Comparison of ENCODE assay signal across 22 cellular contexts in the genomic region with DNA sequence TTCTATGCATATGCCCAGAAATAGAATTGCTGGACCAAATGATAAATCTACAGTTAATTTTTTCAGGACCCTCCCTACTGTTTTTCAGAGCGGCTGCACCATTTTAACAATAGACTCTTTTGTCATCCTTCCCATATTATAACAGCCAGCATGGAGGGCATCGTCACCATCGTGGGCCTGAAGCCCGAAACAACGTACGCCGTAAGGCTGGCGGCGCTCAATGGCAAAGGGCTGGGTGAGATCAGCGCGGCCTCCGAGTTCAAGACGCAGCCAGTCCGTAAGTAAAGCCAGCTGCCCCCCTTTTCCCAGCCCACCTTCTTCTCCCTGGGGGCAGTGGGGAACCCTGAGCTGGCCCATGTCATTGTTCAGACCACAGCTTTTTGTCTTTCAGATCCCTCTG.
A peak's percentile ranks its signal among the peaks of the same experiment; 100 is the strongest.
DNase-seq lines count a peak whose midpoint lies in the region; FAIRE-seq and TF ChIP-seq lines count a peak whose summit lies in the region.
"Had no signal": no experiment of that assay in that cellular context is flagged by ENCODE, and none has a peak within 500 bp of the region (broad histone marks: within the 10 kb centered on the region; RNA-seq: fewer than 3 reads in every experiment).

No MANE protein-coding gene starts in this region.

- FAIRE-seq in H1 (lab: Jason Lieb, UNC) = no peak
- FAIRE-seq: GM12892, GM19239 had no signal

- no peak overlapping the region for H3K9ac ChIP-seq in H1 (replicated peaks in 1 of 4; ENCODE audit: extremely low read depth in 1 of 4, low read depth in 3 of 4, low read length in 3 of 4)
- H3K9ac ChIP-seq: KMS-11 had no signal

- peak; percentile 74 for DNase-seq in Ammon's horn (ENCODE audit: low spot score)
- DNase-seq in H1 (ENCODE audit: low read depth in 1 of 2, low spot score in 2 of 2) = no peak
- peak; percentile 63 for DNase-seq in medulla oblongata (ENCODE audit: extremely low spot score)
- DNase-seq in putamen (ENCODE audit: low spot score) = peak; percentile 75
- DNase-seq in left ventricle myocardium inferior = no peak
- DNase-seq in activated naive CD4-positive, alpha-beta T cell (lab: John Stamatoyannopoulos, UW) = no peak
- DNase-seq in AG08395 (ENCODE audit: low spot score) = no peak
- DNase-seq in foreskin fibroblast = no peak
- DNase-seq: Calu3, DMS79 treated with DMSO at 0.1 percent for 48 hours, IMR-90, NCI-H1048, NCI-H1417, NCI-H1694, NCI-H2029 treated with DMSO at 0.1 percent for 48 hours, NCI-H446 treated with DMSO at 0.1 percent for 48 hours, NCI-H526, PC-9 had no signal

- TF ChIP-seq EP300 in H1 (IDR thresholded peaks at IDR 0.05; ENCODE audit: borderline replicate concordance in 1 of 2, low read depth in 2 of 2, low read length in 2 of 2) = no peak

- H3K4me3 ChIP-seq in H1 (ENCODE audit: extremely low read depth in 1 of 4, insufficient read depth in 2 of 4, low read depth in 3 of 4, low read length in 4 of 4) (no peak overlapping the region), left ventricle myocardium inferior (no peak overlapping the region), foreskin fibroblast (ENCODE audit: low read depth in 1 of 2, low read length in 2 of 2) (no peak overlapping the region)
- H3K4me3 ChIP-seq: PC-9 had no signal

- intact Hi-C loops in left ventricle myocardium inferior (cut with micrococcal nuclease) = no loop called here

- H3K4me1 ChIP-seq in H1 (replicated peaks in 1 of 4; ENCODE audit: control insufficient read depth in 3 of 4, insufficient read depth in 4 of 4, low read length in 3 of 4) = no peaks in the 10 kb centered on the region
- no peaks in the 10 kb centered on the region for H3K4me1 ChIP-seq in left ventricle myocardium inferior

- H2BK12ac ChIP-seq in H1 (ENCODE audit: low read depth, low read length) = no peak overlapping the region

- no peaks in the 10 kb centered on the region for H4K20me1 ChIP-seq in H1 (replicated peaks in 1 of 2; ENCODE audit: control insufficient read depth in 1 of 2, insufficient read depth in 2 of 2, low read length in 2 of 2)

- no peak overlapping the region for H3K14ac ChIP-seq in H1 (ENCODE audit: insufficient read length)

- no peak overlapping the region for H2BK20ac ChIP-seq in H1 (ENCODE audit: low read length)

- H3K79me1 ChIP-seq in H1 (ENCODE audit: low read depth, low read length) = no peaks in the 10 kb centered on the region

- no peak overlapping the region for H2AFZ ChIP-seq in H1 (ENCODE audit: low read length)
- H2AFZ ChIP-seq: PC-9 had no signal

- H3K27me3 ChIP-seq in H1 (replicated peaks in 1 of 4; ENCODE audit: control insufficient read depth in 3 of 4, extremely low read depth in 1 of 4, insufficient read depth in 3 of 4, low read length in 3 of 4) (no peaks in the 10 kb centered on the region; a peak in 2 of 7 replicates), left ventricle myocardium inferior (ENCODE audit: low read depth) (peaks cover 5% of the 10 kb centered on the region)

- no peak overlapping the region for H3K4me2 ChIP-seq in H1 (ENCODE audit: insufficient read depth in 1 of 2, low read depth in 2 of 2, low read length in 2 of 2)
- H3K4me2 ChIP-seq: KMS-11, PC-9 had no signal

- no peak for TF ChIP-seq POLR2A in H1 (IDR thresholded peaks at IDR 0.05; ENCODE audit: control extremely low read depth in 1 of 2, low read depth in 2 of 2, low read length in 2 of 2)

- H2BK15ac ChIP-seq in H1 (ENCODE audit: low read length) = no peak overlapping the region

- H3K27ac ChIP-seq in H1 (ENCODE audit: low read depth, low read length) (no peak overlapping the region), left ventricle myocardium inferior (replicated peaks) (no peak overlapping the region)
- H3K27ac ChIP-seq: 22Rv1, KMS-11, PC-9 had no signal

- no peak overlapping the region for H4K5ac ChIP-seq in H1 (ENCODE audit: insufficient read length, low read depth, low read length)

- POLR2A ChIA-PET in H1 (lab: Charles Lee; ENCODE audit: partially characterized antibody) = no interaction called here

- no peaks in the 10 kb centered on the region for H3K79me2 ChIP-seq in H1 (ENCODE audit: control insufficient read depth in 1 of 2, insufficient read depth in 2 of 2, low read length in 2 of 2)

- no peaks in the 10 kb centered on the region for H3K36me3 ChIP-seq in H1 (ENCODE audit: control insufficient read depth in 2 of 4, insufficient read depth in 4 of 4, low read length in 3 of 4)
- peaks cover 44% of the 10 kb centered on the region for H3K36me3 ChIP-seq in left ventricle myocardium inferior

- no peak overlapping the region for H2BK5ac ChIP-seq in H1 (ENCODE audit: low read depth, low read length)

- no peaks in the 10 kb centered on the region for H3K23me2 ChIP-seq in H1 (ENCODE audit: low read depth, low read length)

- no peak overlapping the region for H2BK120ac ChIP-seq in H1 (replicated peaks; ENCODE audit: low read depth, low read length)

- no peak overlapping the region for H3K23ac ChIP-seq in H1 (ENCODE audit: insufficient read length)

- H4K8ac ChIP-seq in H1 (ENCODE audit: extremely low read depth, insufficient read depth, low read length) = peak overlapping the region; percentile 28; the same call in 1 of the 2 replicates

- H3K9me3 ChIP-seq in H1 (ENCODE audit: insufficient read depth in 2 of 2, low read depth in 1 of 2, low read length in 1 of 2) = no peaks in the 10 kb centered on the region
- no peaks in the 10 kb centered on the region for H3K9me3 ChIP-seq in left ventricle myocardium inferior (replicated peaks)

- CTCF ChIA-PET in H1 (lab: Charles Lee; ENCODE audit: partially characterized antibody) = interaction anchor here (1.0 kb wide), 1 partner anchor 647 kb away, joined by 3 read pairs; no protein-coding TSS in a partner anchor

- WGBS in H1 (ENCODE audit: extremely low coverage in 1 of 2, insufficient coverage in 1 of 2, insufficient read length in 1 of 2, insufficient replicate concordance in 2 of 2, low coverage in 1 of 2, low lambda C conversion rate in 2 of 2, missing lambda C conversion rate in 1 of 2), 2 experiments = 94% methylated on average over 14 of the region's 14 CpGs; no CpG with 5 or more reads in 1 of the 2 experiments

- no peak overlapping the region for H4K91ac ChIP-seq in H1 (replicated peaks; ENCODE audit: insufficient read length, low read length)

- TF ChIP-seq CTCF in H1 (IDR thresholded peaks at IDR 0.05; ENCODE audit: control extremely low read depth in 1 of 3, insufficient read depth in 1 of 3, low read depth in 1 of 3, low read length in 3 of 3) (no peak), left ventricle myocardium inferior (IDR thresholded peaks at IDR 0.05; ENCODE audit: borderline replicate concordance) (no peak), foreskin fibroblast (IDR thresholded peaks at IDR 0.05; ENCODE audit: low read depth, low read length) (no peak)

- H3K4ac ChIP-seq in H1 (replicated peaks; ENCODE audit: insufficient read length, low read depth, low read length) = no peak overlapping the region

- no peak for TF ChIP-seq RAD21 in H1 (IDR thresholded peaks at IDR 0.05 in 1 of 2, conservative IDR thresholded peaks at IDR 0.05 in 1 of 2; ENCODE audit: low read depth in 2 of 2, low read length in 2 of 2)

- no peak overlapping the region for H3K56ac ChIP-seq in H1 (replicated peaks; ENCODE audit: insufficient read length, low read depth, low read length)

- H3K18ac ChIP-seq in H1 (ENCODE audit: extremely low read depth, low read length) = no peak overlapping the region

- no peak overlapping the region for H2AK5ac ChIP-seq in H1 (ENCODE audit: low read depth, low read length)

TF ChIP-seq in H1, 55 proteins besides CTCF, POLR2A, EP300 and RAD21:
- TF ChIP-seq NANOG (IDR thresholded peaks at IDR 0.05; ENCODE audit: insufficient read depth, low read depth, low read length, poor library complexity, severe bottlenecking) (no peak), SP2 (IDR thresholded peaks at IDR 0.05; ENCODE audit: low read length) (no peak)

Comparison
In these comparisons a context has a peak if more than half of its experiments do, and no peak if none do; other contexts are left out.
1. DNase-seq: peak in Ammon's horn (single experiment), medulla oblongata (single experiment) and putamen (single experiment); none in H1 (0 of 2), left ventricle myocardium inferior (single experiment), activated naive CD4-positive, alpha-beta T cell (0 of 4), AG08395 (single experiment) and foreskin fibroblast (0 of 2).